18 cellular contexts compared by ENCODE assay signal in the genomic region with DNA sequence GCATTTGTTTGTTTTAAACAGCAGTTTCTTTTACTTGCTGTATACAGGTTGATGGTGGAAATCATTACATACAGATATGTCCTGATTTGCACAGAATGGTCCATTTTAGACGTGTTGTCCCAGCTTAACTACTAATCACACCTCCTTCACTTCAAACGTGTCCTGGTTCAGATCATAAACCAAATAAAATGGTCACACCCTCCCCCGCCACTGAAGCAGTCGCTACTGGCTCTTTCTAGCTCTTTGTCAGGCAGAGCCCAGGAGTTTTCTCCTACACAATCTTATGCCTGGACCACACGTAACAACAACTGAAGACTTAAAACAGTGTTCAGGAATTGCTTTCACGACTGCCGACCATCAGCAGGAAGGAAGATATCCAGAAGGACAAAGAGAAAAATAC.
"Had no signal": no experiment of that assay in that cellular context is flagged by ENCODE, and none has a peak within 500 bp of the region (broad histone marks: within the 10 kb centered on the region; RNA-seq: fewer than 3 reads in every experiment).

No MANE protein-coding gene starts in this region.

- H3K4me3 Mint-ChIP-seq: IgD-negative memory B cell had no signal

- H3K9ac ChIP-seq: SK-N-SH had no signal

- FAIRE-seq: HTR-8/SVneo had no signal

- H3K4me1 Mint-ChIP-seq: IgD-negative memory B cell had no signal

- H3K27ac ChIP-seq: HL-60, RWPE1 had no signal

- H3K27ac Mint-ChIP-seq: IgD-negative memory B cell had no signal

- H3K9me3 Mint-ChIP-seq: IgD-negative memory B cell had no signal

- H3K9me3 ChIP-seq: SK-N-SH had no signal

- H3K27me3 Mint-ChIP-seq: IgD-negative memory B cell had no signal

- DNase-seq: KBM-7, MV-4-11, NCI-H1048, NCI-H1105, NCI-H1417, NCI-H1436 treated with DMSO at 0.1 percent for 48 hours, NCI-H1694, NCI-H187 treated with DMSO at 0.1 percent for 48 hours, NCI-H2029 treated with DMSO at 0.1 percent for 48 hours, NCI-H2227 treated with DMSO at 0.1 percent for 48 hours, NCI-H524 treated with DMSO at 0.1 percent for 48 hours, NCI-H774, SHP77, SK-N-SH had no signal
